12 cellular contexts compared by ENCODE assay signal in genomic region chr2:37802899-37803379, GRCh38.
DNase-seq lines count a peak whose midpoint lies in the region; ATAC-seq, FAIRE-seq and TF ChIP-seq lines count a peak whose summit lies in the region.
"Had no signal": no experiment of that assay in that cellular context is flagged by ENCODE, and none has a peak within 500 bp of the region (broad histone marks: within the 10 kb centered on the region; RNA-seq: fewer than 3 reads in every experiment).

No MANE protein-coding gene starts in this region.

- H3T11ph ChIP-seq in H9 (ENCODE audit: low read length), result no peak overlapping the region

- no peaks in the 10 kb centered on the region for H4K20me1 ChIP-seq in H9 (ENCODE audit: control insufficient read depth, insufficient read depth, insufficient read length)
- H4K20me1 ChIP-seq: BLaER1 treated with 17β-estradiol and CSF1 and Interleukin-3, amounts not matched to agents 10 nM and 100 nM had no signal

- H3K4me1 ChIP-seq in breast epithelium, result no peaks in the 10 kb centered on the region
- H3K4me1 ChIP-seq in gastroesophageal sphincter, result peaks cover 0 to 22% (median 0%) of the 10 kb centered on the region in 3 donors
- no peaks in the 10 kb centered on the region for H3K4me1 ChIP-seq in gastrocnemius medialis
- H3K4me1 ChIP-seq in H9 (ENCODE audit: insufficient read depth, low read length), result 0 out of 2 replicates have a peak, but pooled peaks cover 2% of the 10 kb centered on the region

- TF ChIP-seq POLR2A in breast epithelium (IDR thresholded peaks at IDR 0.05) (no peak), gastroesophageal sphincter (IDR thresholded peaks at IDR 0.05) (no peak), gastrocnemius medialis (IDR thresholded peaks at IDR 0.05) (no peak)

- no TSS peak for BruUV-seq in MCF 10A (replicated peaks; lab: Mats Ljungman, UMichigan)

- no peak overlapping the region for H3K56ac ChIP-seq in H9 (ENCODE audit: insufficient read length, low read depth, low read length)

- H2BK15ac ChIP-seq in H9 (ENCODE audit: low read depth, low read length), result no peak overlapping the region

- H2BK5ac ChIP-seq in H9 (ENCODE audit: insufficient read length, low read length), result no peak overlapping the region

- no peak overlapping the region for H2BK120ac ChIP-seq in H9 (ENCODE audit: low read depth, low read length, poor library complexity, severe bottlenecking)

- H3K4me2 ChIP-seq in H9 (ENCODE audit: insufficient read depth, insufficient read length, low read length), result no peak overlapping the region
- H3K4me2 ChIP-seq: BLaER1 treated with 17β-estradiol and CSF1 and Interleukin-3, amounts not matched to agents 10 nM and 100 nM had no signal

- no peak overlapping the region for H3K9ac ChIP-seq in H9 (ENCODE audit: extremely low read depth, insufficient read length, low read length)
- H3K9ac ChIP-seq: BLaER1 treated with 17β-estradiol and CSF1 and Interleukin-3, amounts not matched to agents 10 nM and 100 nM had no signal

- no peak overlapping the region for H4K5ac ChIP-seq in H9 (ENCODE audit: insufficient read length, low read depth, low read length)

- H3K79me1 ChIP-seq in H9 (ENCODE audit: insufficient read depth, low read depth, low read length, poor library complexity, severe bottlenecking), result no peaks in the 10 kb centered on the region

- peak; percentile 30 for FAIRE-seq in urothelium cell line (lab: Jason Lieb, UNC)

- H3K9me3 Mint-ChIP-seq in MCF 10A (ENCODE audit: unreplicated experiment), result peaks cover 6% of the 10 kb centered on the region
- H3K9me3 Mint-ChIP-seq in H9, result peaks cover 0 to 4% of the 10 kb centered on the region in 2 experiments; a peak in 4 of 5 replicates

- no peak overlapping the region for H3K27ac ChIP-seq in breast epithelium
- peak overlapping the region in 3 of 4 donors; percentile 42 to 85 (median 75) for H3K27ac ChIP-seq in gastroesophageal sphincter
- H3K27ac ChIP-seq in gastrocnemius medialis, result no peak overlapping the region
- H3K27ac ChIP-seq in H9 (ENCODE audit: insufficient read length, low read depth, low read length), result no peak overlapping the region
- H3K27ac ChIP-seq: BLaER1 treated with 17β-estradiol and CSF1 and Interleukin-3, amounts not matched to agents 10 nM and 100 nM; HL-60 had no signal

- H3K9me3 ChIP-seq in breast epithelium (no peaks in the 10 kb centered on the region), gastroesophageal sphincter (no peaks in the 10 kb centered on the region), gastrocnemius medialis (no peaks in the 10 kb centered on the region), H9 (ENCODE audit: control insufficient read depth, low read depth, low read length) (no peaks in the 10 kb centered on the region)

- H2BK12ac ChIP-seq in H9 (ENCODE audit: insufficient read length, low read depth, low read length), result no peak overlapping the region

- no peak overlapping the region for H4K91ac ChIP-seq in H9 (ENCODE audit: insufficient read length, low read depth, low read length)

- H3K36me3 Mint-ChIP-seq in MCF 10A (ENCODE audit: insufficient read depth, unreplicated experiment) (no peaks in the 10 kb centered on the region), H9 (ENCODE audit: insufficient read depth in 1 of 3, low read depth in 3 of 3) (peaks cover 0 to 15% (median 1%) of the 10 kb centered on the region in 3 experiments; a peak in 3 of 7 replicates)

- H3K14ac ChIP-seq in H9 (ENCODE audit: insufficient read depth, low read length), result no peak overlapping the region

- H3K79me2 ChIP-seq in H9 (ENCODE audit: insufficient read depth, low read length), result no peaks in the 10 kb centered on the region

- TF ChIP-seq CTCF in MCF 10A (IDR thresholded peaks at IDR 0.05; ENCODE audit: unreplicated experiment) (no peak), breast epithelium (IDR thresholded peaks at IDR 0.05) (no peak), gastroesophageal sphincter (IDR thresholded peaks at IDR 0.05) (no peak), gastrocnemius medialis (IDR thresholded peaks at IDR 0.05 in 4 of 5, conservative IDR thresholded peaks at IDR 0.05 in 1 of 5) (no peak), H9 (conservative IDR thresholded peaks at IDR 0.05) (no peak)

- no peak overlapping the region for H3K18ac ChIP-seq in H9 (ENCODE audit: insufficient read length, low read depth, low read length)

- in situ Hi-C loops in gastrocnemius medialis (cut with MboI; ENCODE audit: low sequenced_read_pairs in 4 of 4), result no loop called here

- H3K36me3 ChIP-seq in breast epithelium (no peaks in the 10 kb centered on the region), gastroesophageal sphincter (no peaks in the 10 kb centered on the region), gastrocnemius medialis (no peaks in the 10 kb centered on the region)
- H3K36me3 ChIP-seq: BLaER1 treated with 17β-estradiol and CSF1 and Interleukin-3, amounts not matched to agents 10 nM and 100 nM had no signal

- POLR2A ChIA-PET in MCF 10A (lab: Yijun Ruan, JAX), result interaction anchor here (1.0 to 1.3 kb wide), 4 partner anchors 16 to 215 kb away, joined by 3 to 7 read pairs (median 3); no protein-coding TSS in a partner anchor

- no peak overlapping the region for H4K8ac ChIP-seq in H9 (replicated peaks; ENCODE audit: insufficient read length, low read depth, low read length)

- CTCF ChIA-PET in MCF 10A (lab: Yijun Ruan, JAX), result interaction anchor here (0.8 to 1.1 kb wide), 2 partner anchors 10 to 388 kb away, joined by 4 read pairs; no protein-coding TSS in a partner anchor

- H3K27ac Mint-ChIP-seq in MCF 10A (ENCODE audit: low read depth, unreplicated experiment), result peak overlapping the region; percentile 86
- H3K27ac Mint-ChIP-seq in H9, result peak overlapping the region in 1 of 3 experiments; percentile 18; a peak in 1 of 7 replicates

- TF ChIP-seq EP300 in gastroesophageal sphincter (IDR thresholded peaks at IDR 0.05), result no peak

- H3K27me3 ChIP-seq in breast epithelium (no peaks in the 10 kb centered on the region), gastroesophageal sphincter (no peaks in the 10 kb centered on the region), gastrocnemius medialis (no peaks in the 10 kb centered on the region), H9 (ENCODE audit: insufficient read depth, low read length) (no peaks in the 10 kb centered on the region)
- H3K27me3 ChIP-seq: BLaER1 treated with 17β-estradiol and CSF1 and Interleukin-3, amounts not matched to agents 10 nM and 100 nM had no signal

- H3K23me2 ChIP-seq in H9 (ENCODE audit: insufficient read length, low read depth, low read length, poor library complexity, severe bottlenecking), result no peaks in the 10 kb centered on the region

- no peak overlapping the region for H2AFZ ChIP-seq in H9 (ENCODE audit: low read length)

- H2BK20ac ChIP-seq in H9 (ENCODE audit: low read depth, low read length, poor library complexity, severe bottlenecking), result no peak overlapping the region

- no peak overlapping the region for H3K23ac ChIP-seq in H9 (ENCODE audit: insufficient read length, low read depth, low read length)

- H3K4me3 ChIP-seq in breast epithelium (no peak overlapping the region), gastroesophageal sphincter (no peak overlapping the region), gastrocnemius medialis (no peak overlapping the region)
- H3K4me3 ChIP-seq: BLaER1 treated with 17β-estradiol and CSF1 and Interleukin-3, amounts not matched to agents 10 nM and 100 nM had no signal

- H3K4me3 Mint-ChIP-seq in MCF 10A (ENCODE audit: unreplicated experiment) (no peak overlapping the region), H9 (no peak overlapping the region)

- H3K27me3 Mint-ChIP-seq in MCF 10A (ENCODE audit: insufficient read depth, unreplicated experiment), result no peaks in the 10 kb centered on the region
- H3K27me3 Mint-ChIP-seq in H9 (ENCODE audit: low read depth), result no peaks in the 10 kb centered on the region

- intact Hi-C loops in MCF 10A (cut with micrococcal nuclease) (loop anchor here (2.0 to 5.0 kb wide), 2 partner anchors 130 to 151 kb away; no protein-coding TSS in a partner anchor), breast epithelium (cut with DNase I; ENCODE audit: low total_unique reads) (no loop called here), gastrocnemius medialis (cut with DNase I; ENCODE audit: low total_unique reads) (no loop called here)

- ATAC-seq in SK-N-SH treated with all-trans-retinoic acid at 6 μM for 48 hours (peak; percentile 71), gastroesophageal sphincter (peak; percentile 46), gastrocnemius medialis (no peak)
- ATAC-seq: HCT116 had no signal

- H3K4me1 Mint-ChIP-seq in MCF 10A (ENCODE audit: insufficient read depth, unreplicated experiment), result peaks cover 27% of the 10 kb centered on the region
- H3K4me1 Mint-ChIP-seq in H9, result peaks cover 13% of the 10 kb centered on the region in 2 experiments

- H2AK5ac ChIP-seq in H9 (ENCODE audit: insufficient read length, low read length), result no peak overlapping the region

- DNase-seq in MCF 10A (ENCODE audit: unreplicated experiment) (peak; percentile 74), breast epithelium (ENCODE audit: low spot score in 2 of 2) (no peak), urothelium cell line (ENCODE audit: low spot score) (peak; percentile 32), gastrocnemius medialis (no peak), H9 (no peak), NCI-H1436 (lab: John Stamatoyannopoulos, UW) (no peak)
- DNase-seq: NCI-H526 had no signal

- no peak overlapping the region for H3K4ac ChIP-seq in H9 (ENCODE audit: low read depth, low read length)

TF ChIP-seq in SK-N-SH treated with all-trans-retinoic acid at 6 μM for 48 hours, 23 proteins besides CTCF, POLR2A, EP300 and RAD21 (continues in another document):
- TF ChIP-seq TSHZ2 (CRISPR knock-in tag; IDR thresholded peaks at IDR 0.05), result no peak

Comparison
In these comparisons a context has a peak if more than half of its experiments do, and no peak if none do; other contexts are left out.
1. DNase-seq: peak in MCF 10A (single experiment) and urothelium cell line (single experiment); none in breast epithelium (0 of 2), gastrocnemius medialis (0 of 2), H9 (single experiment) and NCI-H1436 (single experiment).
2. H3K27ac ChIP-seq: peak in gastroesophageal sphincter (3 of 4); none in breast epithelium (0 of 2), gastrocnemius medialis (0 of 4) and H9 (single experiment).
3. ATAC-seq: peak in SK-N-SH treated with all-trans-retinoic acid at 6 μM for 48 hours (single experiment) and gastroesophageal sphincter (single experiment); none in gastrocnemius medialis (0 of 2).